ENCODE assay signal across 20 cellular contexts in the genomic region with DNA sequence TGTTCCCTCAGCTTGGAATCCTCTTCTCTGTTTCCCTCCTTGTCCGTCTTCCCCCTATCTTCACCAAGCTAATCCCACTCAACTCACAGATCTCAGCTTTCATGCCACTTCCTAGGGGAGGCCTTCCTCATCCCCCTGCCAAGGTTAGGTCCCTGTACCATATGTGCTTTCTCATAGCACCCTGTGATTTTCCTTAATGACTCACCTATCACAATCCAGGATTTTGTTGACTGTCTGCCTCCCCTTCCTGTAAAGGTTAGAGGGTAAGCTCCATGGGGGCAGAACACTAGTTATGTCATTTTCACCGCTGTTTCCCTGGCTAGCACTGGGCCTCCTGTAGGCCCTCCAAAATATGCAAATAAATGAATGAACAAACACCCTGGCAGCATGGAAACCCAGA.
"Had no signal": no experiment of that assay in that cellular context is flagged by ENCODE, and none has a peak within 500 bp of the region (broad histone marks: within the 10 kb centered on the region; RNA-seq: fewer than 3 reads in every experiment).

No MANE protein-coding gene starts in this region.

- H3K27ac ChIP-seq: breast epithelium, left lung, psoas muscle, right atrium auricular region, thoracic aorta, vagina, WERI-Rb-1 had no signal

- H3K4me1 ChIP-seq: breast epithelium had no signal

- ATAC-seq: activated T-helper 17 cell treated with anti-CD3 and anti-CD28 coated beads, Interleukin-2, amount 50 U/mL, for 72 hours; naive thymus-derived CD8-positive, alpha-beta T cell; psoas muscle had no signal

- H3K27me3 ChIP-seq: breast epithelium, left lung, right atrium auricular region, vagina had no signal

- DNase-seq: activated naive CD4-positive, alpha-beta T cell treated with Interleukin-2 at 50 U/mL for 16 hours; activated naive CD8-positive, alpha-beta T cell treated with anti-CD3 and anti-CD28 coated beads for 36 hours; activated T-cell treated with anti-CD3 and anti-CD28 coated beads, Interleukin-2, amount 50 U/mL, for 24 hours; cerebellar nuclear complex; effector CD4-positive, alpha-beta T cell; erythroblast; hippocampal formation; kidney glomerular epithelial cell; left lung; naive thymus-derived CD8-positive, alpha-beta T cell; psoas muscle; stimulated activated CD4-positive, alpha-beta T cell treated with anti-CD3 and anti-CD28 coated beads, Interleukin-4, amount 100 ng/mL, for 24 hours; stimulated activated naive CD4-positive, alpha-beta T cell treated with Interleukin-2 at 50 U/mL for 16 hours; WERI-Rb-1 had no signal

- H3K36me3 ChIP-seq: breast epithelium, left lung, right atrium auricular region, thoracic aorta, vagina, WERI-Rb-1 had no signal

- H3K4me3 ChIP-seq: breast epithelium, left lung, lung, psoas muscle, right atrium auricular region, thoracic aorta, vagina had no signal

- H3K9me3 ChIP-seq: breast epithelium, left lung, psoas muscle, right atrium auricular region, thoracic aorta, vagina had no signal
